Comparison of ENCODE assay signal across 8 cellular contexts in the genomic region with DNA sequence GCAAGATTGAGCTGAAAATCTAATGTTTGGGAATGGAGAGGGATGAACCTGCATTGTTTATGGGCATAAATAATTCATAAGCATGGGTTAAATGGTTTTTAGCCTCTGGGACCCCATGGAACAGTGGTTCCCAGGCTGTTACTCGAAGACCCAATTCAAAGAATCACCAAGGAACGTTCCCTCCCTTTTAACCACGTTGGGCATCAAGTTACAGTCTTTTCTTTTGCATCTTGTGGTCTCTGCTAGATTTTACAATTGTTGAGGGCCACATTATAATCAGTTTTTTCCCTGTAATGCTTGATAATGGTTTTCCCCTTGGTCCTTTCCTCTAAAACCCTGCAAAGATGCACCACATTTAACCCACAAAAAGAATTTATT. TPM values are rescaled to one million over a fixed set of nuclear protein-coding genes. Genes with fewer than 3 reads are reported as not detected.
"Had no signal": no experiment of that assay in that cellular context is flagged by ENCODE, and none has a peak within 500 bp of the region (broad histone marks: within the 10 kb centered on the region; RNA-seq: fewer than 3 reads in every experiment).

No MANE protein-coding gene starts in this region.

- H3K9me3 Mint-ChIP-seq: H9 had no signal

- H3K27me3 Mint-ChIP-seq: IgD-negative memory B cell had no signal

- H3K4me3 Mint-ChIP-seq: H9, IgD-negative memory B cell had no signal

- ATAC-seq: HepG2 had no signal

- H3K9ac ChIP-seq: KMS-11 had no signal

- H3K27ac Mint-ChIP-seq: H9, IgD-negative memory B cell had no signal

- H3K27ac ChIP-seq: HL-60, KMS-11 had no signal

- DNase-seq: GOT3, H9, HCEC 1CT, KBM-7 had no signal

- H3K4me1 Mint-ChIP-seq: H9 had no signal

- H3K4me2 ChIP-seq: KMS-11 had no signal

RNA-seq across cellular contexts. Expression of a gene that starts 2.5 kb away (rescaled TPM):
- total RNA-seq: HepG2 had no signal
- polyA plus RNA-seq: HepG2, IgD-negative memory B cell had no signal
